In genomic region chr4:123807866-123808265, GRCh38 we compare ENCODE assay signal across 19 cellular contexts.
"Had no signal": no experiment of that assay in that cellular context is flagged by ENCODE, and none has a peak within 500 bp of the region (broad histone marks: within the 10 kb centered on the region; RNA-seq: fewer than 3 reads in every experiment).

No MANE protein-coding gene starts in this region.

- FAIRE-seq: HepG2, K562 had no signal

- H3K27me3 ChIP-seq: SJCRH30 had no signal

- H3K4me1 ChIP-seq: SJCRH30 had no signal

- H3K27ac ChIP-seq: KMS-11, PC-9, SJCRH30 had no signal

- H3K4me3 ChIP-seq: K562, PC-9, SJCRH30 had no signal

- H3K36me3 ChIP-seq: SJCRH30 had no signal

- H3K9me3 ChIP-seq: SJCRH30 had no signal

- DNase-seq: Kasumi-1, MM.1S, NCI-H1092 treated with DMSO at 0.1 percent for 48 hours, NCI-H1436, NCI-H187, NCI-H2029, NCI-H2081 treated with DMSO at 0.1 percent for 48 hours, NCI-H2227 treated with DMSO at 0.1 percent for 48 hours, NCI-H526, OCI-M1, PC-9, SHP77 treated with DMSO at 0.1 percent for 48 hours, SJCRH30, SW 1271, T-cell, T-helper 17 cell had no signal
